12 cellular contexts compared by ENCODE assay signal in the genomic region with DNA sequence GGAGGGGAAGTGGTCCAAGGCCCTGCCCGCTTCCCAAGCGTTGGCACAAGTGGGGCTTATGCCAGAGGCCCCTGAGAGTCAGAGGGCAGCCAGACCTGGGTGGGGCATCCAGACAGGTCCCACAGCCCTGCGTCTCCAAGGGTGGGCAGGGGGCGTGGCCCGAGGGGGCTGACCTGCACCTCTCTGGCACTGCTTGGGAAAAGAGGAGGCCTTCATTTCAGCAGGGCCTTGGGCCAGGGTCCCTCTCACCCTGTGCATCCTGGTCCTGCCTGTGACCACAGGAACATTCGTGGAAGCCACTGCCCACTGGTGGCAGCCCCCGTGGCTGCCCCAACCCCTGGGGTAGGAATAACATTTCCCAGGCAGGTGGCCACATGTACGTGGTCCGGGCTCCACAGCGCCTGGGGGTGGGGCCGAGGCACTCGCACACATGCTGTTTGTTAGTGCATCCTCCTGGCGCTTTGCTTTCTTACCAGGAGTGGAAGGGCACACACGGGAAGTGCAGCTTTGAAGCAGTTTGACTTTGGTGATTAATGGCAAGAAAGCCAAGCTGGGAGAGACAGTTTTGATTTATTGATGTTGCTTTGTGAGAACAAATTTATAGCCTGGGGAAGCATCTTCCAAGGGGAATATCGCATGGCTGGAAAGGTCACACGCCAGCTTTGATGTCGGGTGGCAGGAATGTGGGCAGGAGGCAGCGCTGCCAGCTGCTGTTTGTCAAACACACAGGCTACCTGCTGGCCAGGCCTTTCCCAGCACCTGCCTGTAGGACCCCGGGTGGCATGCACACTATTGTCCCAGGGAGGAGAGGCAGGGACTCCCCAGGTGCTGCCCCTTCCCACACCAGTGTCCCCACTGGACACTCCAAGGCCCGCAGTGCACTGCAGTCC. TPM values are rescaled to one million over a fixed set of nuclear protein-coding genes. Genes with fewer than 3 reads are reported as not detected.
DNase-seq lines count a peak whose midpoint lies in the region; ATAC-seq, FAIRE-seq and TF ChIP-seq lines count a peak whose summit lies in the region.
"Had no signal": no experiment of that assay in that cellular context is flagged by ENCODE, and none has a peak within 500 bp of the region (broad histone marks: within the 10 kb centered on the region; RNA-seq: fewer than 3 reads in every experiment).

No MANE protein-coding gene starts in this region.

- TF ChIP-seq EP300 in A549 (IDR thresholded peaks at IDR 0.05) = no peak

- intact Hi-C loops in left ventricle myocardium inferior (cut with micrococcal nuclease) = no loop called here

- H3K4me3 ChIP-seq in A549 (no peak overlapping the region), left ventricle myocardium inferior (no peak overlapping the region)
- H3K4me3 ChIP-seq: smooth muscle cell had no signal

- FAIRE-seq in A549 (lab: Jason Lieb, UNC) = no peak

- no peak overlapping the region for H3K4me2 ChIP-seq in A549
- H3K4me2 ChIP-seq: smooth muscle cell had no signal

- peaks cover 32% of the 10 kb centered on the region for H3K4me1 ChIP-seq in A549
- H3K4me1 ChIP-seq in left ventricle myocardium inferior = peaks cover 42% of the 10 kb centered on the region

- TF ChIP-seq POLR2A in A549 (IDR thresholded peaks at IDR 0.05; ENCODE audit: low read length) = no peak

- no peak for DNase-seq in A549 (ENCODE audit: low read depth in 1 of 2, low spot score in 1 of 2)
- peak; percentile 61 for DNase-seq in M059J (ENCODE audit: low read depth)
- peak; percentile 90 for DNase-seq in SW480 (ENCODE audit: low spot score)
- no peak for DNase-seq in GF-D8 (lab: John Stamatoyannopoulos, UW)
- DNase-seq in MV-4-11 (lab: John Stamatoyannopoulos, UW) = no peak
- DNase-seq in left ventricle myocardium inferior = no peak
- DNase-seq: activated naive CD4-positive, alpha-beta T cell treated with anti-CD3 and anti-CD28 coated beads, Interleukin-2, amount 50 U/mL, for 16 hours; GOT3; NCI-H226 had no signal

- H3K27me3 ChIP-seq in left ventricle myocardium inferior (ENCODE audit: low read depth) = no peaks in the 10 kb centered on the region

- TF ChIP-seq RAD21 in A549 (conservative IDR thresholded peaks at IDR 0.05 in 1 of 2, IDR thresholded peaks at IDR 0.05 in 1 of 2) = no peak

- H3K36me3 ChIP-seq in left ventricle myocardium inferior = no peaks in the 10 kb centered on the region

- H3K27ac ChIP-seq in A549 = no peak overlapping the region
- H3K27ac ChIP-seq in left ventricle myocardium inferior (replicated peaks) = no peak overlapping the region

- no peaks in the 10 kb centered on the region for H3K9me3 ChIP-seq in A549
- H3K9me3 ChIP-seq in left ventricle myocardium inferior (replicated peaks) = no peaks in the 10 kb centered on the region

- WGBS in A549 (ENCODE audit: missing lambda C conversion rate) = 79% methylated on average over 20 of the region's 20 CpGs

- no peak for ATAC-seq in A549
- ATAC-seq: left lobe of liver; natural killer cell treated with Interleukin-12 subunit alpha and Interleukin-12 subunit beta and Interleukin-15 and Interleukin-18, amount 100 ng/mL, for 72 hours had no signal

- CTCF ChIA-PET in A549 (lab: Yijun Ruan, JAX) = interaction anchor here (0.7 to 33.2 kb wide), 17 partner anchors 11 to 149 kb away, joined by 3 to 794 read pairs (median 28); a partner anchor contains a TSS

- POLR2A ChIA-PET in A549 (lab: Yijun Ruan, JAX) = no interaction called here

- TF ChIP-seq CTCF in A549 (IDR thresholded peaks at IDR 0.05) (no peak), left ventricle myocardium inferior (IDR thresholded peaks at IDR 0.05; ENCODE audit: borderline replicate concordance) (no peak)

TF ChIP-seq in A549, 52 proteins besides CTCF, POLR2A, EP300 and RAD21:
- TF ChIP-seq, protein P1, sequence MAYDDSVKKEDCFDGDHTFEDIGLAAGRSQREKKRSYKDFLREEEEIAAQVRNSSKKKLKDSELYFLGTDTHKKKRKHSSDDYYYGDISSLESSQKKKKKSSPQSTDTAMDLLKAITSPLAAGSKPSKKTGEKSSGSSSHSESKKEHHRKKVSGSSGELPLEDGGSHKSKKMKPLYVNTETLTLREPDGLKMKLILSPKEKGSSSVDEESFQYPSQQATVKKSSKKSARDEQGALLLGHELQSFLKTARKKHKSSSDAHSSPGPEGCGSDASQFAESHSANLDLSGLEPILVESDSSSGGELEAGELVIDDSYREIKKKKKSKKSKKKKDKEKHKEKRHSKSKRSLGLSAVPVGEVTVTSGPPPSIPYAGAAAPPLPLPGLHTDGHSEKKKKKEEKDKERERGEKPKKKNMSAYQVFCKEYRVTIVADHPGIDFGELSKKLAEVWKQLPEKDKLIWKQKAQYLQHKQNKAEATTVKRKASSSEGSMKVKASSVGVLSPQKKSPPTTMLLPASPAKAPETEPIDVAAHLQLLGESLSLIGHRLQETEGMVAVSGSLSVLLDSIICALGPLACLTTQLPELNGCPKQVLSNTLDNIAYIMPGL (CRISPR knock-in tag; IDR thresholded peaks at IDR 0.05; ENCODE audit: borderline replicate concordance) = no peak
- TF ChIP-seq, protein P2, sequence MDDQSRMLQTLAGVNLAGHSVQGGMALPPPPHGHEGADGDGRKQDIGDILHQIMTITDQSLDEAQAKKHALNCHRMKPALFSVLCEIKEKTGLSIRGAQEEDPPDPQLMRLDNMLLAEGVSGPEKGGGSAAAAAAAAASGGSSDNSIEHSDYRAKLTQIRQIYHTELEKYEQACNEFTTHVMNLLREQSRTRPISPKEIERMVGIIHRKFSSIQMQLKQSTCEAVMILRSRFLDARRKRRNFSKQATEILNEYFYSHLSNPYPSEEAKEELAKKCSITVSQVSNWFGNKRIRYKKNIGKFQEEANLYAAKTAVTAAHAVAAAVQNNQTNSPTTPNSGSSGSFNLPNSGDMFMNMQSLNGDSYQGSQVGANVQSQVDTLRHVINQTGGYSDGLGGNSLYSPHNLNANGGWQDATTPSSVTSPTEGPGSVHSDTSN (IDR thresholded peaks at IDR 0.05) = peak; percentile 1; the same call in 1 of the 2 replicates

RNA-seq across cellular contexts. Expression of a gene that starts 4.3 kb away (rescaled TPM):
- 79.4 and 80.5 TPM in 2 replicates for polyA plus RNA-seq in A549 (2011; rRNA removed)
- 316 and 327 TPM in 2 replicates for polyA plus RNA-seq in A549 (2012; cell fraction: cytosol; rRNA removed)
- polyA plus RNA-seq in A549 (2012; cell fraction: nucleus; rRNA removed) = 248 and 268 TPM in 2 replicates
- polyA plus RNA-seq in A549 (2017; fragmentation: RNase III; extraction: RNeasy Plus Mini Kit Qiagen cat#74134 plus additional on column Dnase treatment) = 208 to 231 TPM (median 222 TPM) in 3 replicates
- polyA minus RNA-seq in A549 (2011; rRNA and poly(A)+ RNA removed) = 24.3 and 28.4 TPM in 2 replicates
- 121 and 155 TPM in 2 replicates for total RNA-seq in M059J (2014; rRNA removed; shearing (Covaris generic))
- total RNA-seq in left ventricle myocardium inferior = 26.3 TPM

RNA-seq across cellular contexts. Expression of a gene that starts 4.7 kb away (rescaled TPM):
- polyA plus RNA-seq in A549 (2011; rRNA removed) (6.0 and 6.4 TPM in 2 replicates), A549 (2017; fragmentation: RNase III; extraction: RNeasy Plus Mini Kit Qiagen cat#74134 plus additional on column Dnase treatment) (19.1 to 24.5 TPM (median 21.6 TPM) in 3 replicates)
- 24.4 and 25.8 TPM in 2 replicates for polyA plus RNA-seq in A549 (2012; cell fraction: cytosol; rRNA removed)
- 100 and 111 TPM in 2 replicates for polyA plus RNA-seq in A549 (2012; cell fraction: nucleus; rRNA removed)
- 4.9 and 7.3 TPM in 2 replicates for polyA minus RNA-seq in A549 (2011; rRNA and poly(A)+ RNA removed)
- total RNA-seq in M059J (2014; rRNA removed; shearing (Covaris generic)) = 6.2 and 20.8 TPM in 2 replicates
- 4.3 TPM for total RNA-seq in left ventricle myocardium inferior

RNA-seq across cellular contexts. Expression of a gene that starts 13.1 kb away (rescaled TPM):
- polyA plus RNA-seq in A549 (2011; rRNA removed) (9.9 and 11.9 TPM in 2 replicates), A549 (2017; fragmentation: RNase III; extraction: RNeasy Plus Mini Kit Qiagen cat#74134 plus additional on column Dnase treatment) (19.9 to 21.0 TPM (median 20.4 TPM) in 3 replicates)
- 53.3 and 57.6 TPM in 2 replicates for polyA plus RNA-seq in A549 (2012; cell fraction: cytosol; rRNA removed)
- polyA plus RNA-seq in A549 (2012; cell fraction: nucleus; rRNA removed) = 101 and 106 TPM in 2 replicates
- polyA minus RNA-seq in A549 (2011; rRNA and poly(A)+ RNA removed) = 8.4 and 9.7 TPM in 2 replicates
- total RNA-seq in M059J (2014; rRNA removed; shearing (Covaris generic)) = 16.4 and 19.8 TPM in 2 replicates
- total RNA-seq in left ventricle myocardium inferior = 0.82 TPM

RNA-seq across cellular contexts. Expression of a gene that starts 19.1 kb away (rescaled TPM):
- polyA plus RNA-seq in A549 (2011; rRNA removed) = 39.3 and 48.3 TPM in 2 replicates
- 188 and 204 TPM in 2 replicates for polyA plus RNA-seq in A549 (2012; cell fraction: cytosol; rRNA removed)
- polyA plus RNA-seq in A549 (2012; cell fraction: nucleus; rRNA removed) = 208 and 243 TPM in 2 replicates
- polyA plus RNA-seq in A549 (2017; fragmentation: RNase III; extraction: RNeasy Plus Mini Kit Qiagen cat#74134 plus additional on column Dnase treatment) = 62.0 to 70.7 TPM (median 69.6 TPM) in 3 replicates
- 46.9 and 54.2 TPM in 2 replicates for polyA minus RNA-seq in A549 (2011; rRNA and poly(A)+ RNA removed)
- total RNA-seq in M059J (2014; rRNA removed; shearing (Covaris generic)) = 81.6 and 117 TPM in 2 replicates
- total RNA-seq in left ventricle myocardium inferior = 219 TPM

RNA-seq across cellular contexts. Expression of a gene that starts 33.2 kb away (rescaled TPM):
- polyA plus RNA-seq in A549 (2011; rRNA removed) = 8.4 and 8.9 TPM in 2 replicates
- 18.8 and 28.0 TPM in 2 replicates for polyA plus RNA-seq in A549 (2012; cell fraction: cytosol; rRNA removed)
- 72.7 and 93.7 TPM in 2 replicates for polyA plus RNA-seq in A549 (2012; cell fraction: nucleus; rRNA removed)
- 21.3 to 31.5 TPM (median 25.7 TPM) in 3 replicates for polyA plus RNA-seq in A549 (2017; fragmentation: RNase III; extraction: RNeasy Plus Mini Kit Qiagen cat#74134 plus additional on column Dnase treatment)
- 16.0 and 17.5 TPM in 2 replicates for polyA minus RNA-seq in A549 (2011; rRNA and poly(A)+ RNA removed)
- 8.4 and 18.6 TPM in 2 replicates for total RNA-seq in M059J (2014; rRNA removed; shearing (Covaris generic))
- total RNA-seq in left ventricle myocardium inferior = 21.1 TPM

Comparison
In these comparisons a context has a peak if more than half of its experiments do, and no peak if none do; other contexts are left out.
1. DNase-seq: peak in M059J (single experiment) and SW480 (single experiment); none in A549 (0 of 2), GF-D8 (single experiment), MV-4-11 (single experiment) and left ventricle myocardium inferior (single experiment).